Comparison of ENCODE assay signal across 1 cellular context in the genomic region with DNA sequence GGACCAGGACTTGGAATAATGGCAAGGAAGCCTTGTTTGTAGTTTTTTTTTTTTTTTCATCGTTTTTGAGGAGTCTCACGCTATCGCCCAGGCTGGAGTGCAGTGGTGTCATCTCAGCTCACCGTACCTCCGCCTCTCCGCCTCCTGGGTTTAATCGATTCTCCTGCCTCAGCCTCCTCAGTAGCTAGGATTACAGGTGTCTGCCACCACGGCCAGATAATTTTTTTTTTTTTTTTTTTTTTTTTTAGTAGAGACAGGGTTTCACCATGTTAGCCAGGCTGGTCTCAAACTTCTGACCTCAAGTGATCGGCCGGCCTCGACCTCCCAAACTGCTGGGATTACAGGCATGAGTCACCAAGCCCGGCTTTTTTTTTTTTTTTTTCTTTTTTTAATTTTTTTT. TPM values are rescaled to one million over a fixed set of nuclear protein-coding genes. Genes with fewer than 3 reads are reported as not detected.
"Had no signal": no experiment of that assay in that cellular context is flagged by ENCODE, and none has a peak within 500 bp of the region (broad histone marks: within the 10 kb centered on the region; RNA-seq: fewer than 3 reads in every experiment).

No MANE protein-coding gene starts in this region.

RNA-seq across cellular contexts. Expression of gene ADAMTSL4, which starts 53.2 kb away (rescaled TPM):
- total RNA-seq: activated CD8-positive, alpha-beta T cell treated with anti-CD3 and anti-CD28 coated beads, Interleukin-2, amount 10 ng/mL, durations not matched to agents 7 days and 5 days had no signal
